1 cellular context compared by ENCODE assay signal in genomic region chr12:3361156-3361555, GRCh38.
TF ChIP-seq lines count a peak whose summit lies in the region.

No MANE protein-coding gene starts in this region.

TF ChIP-seq in HepG2, 621 proteins besides CTCF, POLR2A, EP300 and RAD21 (continued from another document):
- TF ChIP-seq LRRFIP1 (CRISPR knock-in tag; conservative IDR thresholded peaks at IDR 0.05) (no peak), SPEN (CRISPR knock-in tag; IDR thresholded peaks at IDR 0.05; ENCODE audit: low read depth) (no peak), REXO4 (CRISPR knock-in tag; IDR thresholded peaks at IDR 0.05; ENCODE audit: borderline replicate concordance) (no peak), ZBTB49 (CRISPR knock-in tag; IDR thresholded peaks at IDR 0.05; ENCODE audit: borderline replicate concordance) (no peak), ZNF816 (CRISPR knock-in tag; IDR thresholded peaks at IDR 0.05; ENCODE audit: borderline replicate concordance) (no peak), ZNF556 (CRISPR knock-in tag; IDR thresholded peaks at IDR 0.05; ENCODE audit: borderline replicate concordance) (no peak), GATAD1 (CRISPR knock-in tag; IDR thresholded peaks at IDR 0.05) (no peak)
